In genomic region chr7:50657341-50657873, GRCh38 we compare ENCODE assay signal across 12 cellular contexts.
DNase-seq lines count a peak whose midpoint lies in the region; ATAC-seq and TF ChIP-seq lines count a peak whose summit lies in the region.
"Had no signal": no experiment of that assay in that cellular context is flagged by ENCODE, and none has a peak within 500 bp of the region (broad histone marks: within the 10 kb centered on the region; RNA-seq: fewer than 3 reads in every experiment).

No MANE protein-coding gene starts in this region.

- H3K4me3 Mint-ChIP-seq in osteocyte (ENCODE audit: unreplicated experiment), result no peak overlapping the region
- H3K4me3 Mint-ChIP-seq: activated CD4-positive, alpha-beta T cell treated with anti-CD3 and anti-CD28 coated beads for 36 hours; stimulated activated naive CD8-positive, alpha-beta T cell treated with anti-CD3 and anti-CD28 coated beads, Interleukin-15, Interleukin-2, amounts not matched to agents 100 ng/mL and 50 ng/mL, for 24 hours had no signal

- peaks cover 28% of the 10 kb centered on the region for H3K4me1 Mint-ChIP-seq in osteocyte (ENCODE audit: unreplicated experiment)

- no peak overlapping the region for H3K4me3 ChIP-seq in foreskin fibroblast (ENCODE audit: low read depth in 1 of 2, low read length in 2 of 2)

- ATAC-seq in Right ventricle myocardium inferior (peak; percentile 66), HG03520 (IDR thresholded peaks at IDR 0.05; ENCODE audit: unreplicated experiment) (no peak), GM21526 (IDR thresholded peaks at IDR 0.05; ENCODE audit: low FRiP score, unreplicated experiment) (no peak), HG03097 (IDR thresholded peaks at IDR 0.05; ENCODE audit: low FRiP score, unreplicated experiment) (no peak)
- ATAC-seq: activated CD4-positive, alpha-beta T cell treated with anti-CD3 and anti-CD28 coated beads for 36 hours had no signal

- H3K27ac Mint-ChIP-seq in osteocyte (ENCODE audit: unreplicated experiment), result peak overlapping the region; percentile 12
- H3K27ac Mint-ChIP-seq: activated CD4-positive, alpha-beta T cell treated with anti-CD3 and anti-CD28 coated beads for 36 hours; stimulated activated naive CD8-positive, alpha-beta T cell treated with anti-CD3 and anti-CD28 coated beads, Interleukin-15, Interleukin-2, amounts not matched to agents 100 ng/mL and 50 ng/mL, for 24 hours had no signal

- peaks cover 23% of the 10 kb centered on the region for H3K36me3 Mint-ChIP-seq in osteocyte (ENCODE audit: unreplicated experiment)

- no peaks in the 10 kb centered on the region for H3K27me3 Mint-ChIP-seq in osteocyte (ENCODE audit: unreplicated experiment)
- H3K27me3 Mint-ChIP-seq: activated CD4-positive, alpha-beta T cell treated with anti-CD3 and anti-CD28 coated beads for 36 hours; stimulated activated naive CD8-positive, alpha-beta T cell treated with anti-CD3 and anti-CD28 coated beads, Interleukin-15, Interleukin-2, amounts not matched to agents 100 ng/mL and 50 ng/mL, for 24 hours had no signal

- DNase-seq in Right ventricle myocardium inferior (ENCODE audit: missing footprints) (no peak), cardiac septum (ENCODE audit: low spot score) (no peak), foreskin fibroblast (peak; percentile 86 to 88), osteocyte (ENCODE audit: extremely low spot score, unreplicated experiment) (no peak)
- no peak for DNase-seq in activated CD4-positive, alpha-beta T cell treated with anti-CD3 and anti-CD28 coated beads, Interleukin-2, amount 50 U/mL, for 1 hour
- DNase-seq: 8988T; activated CD4-positive, alpha-beta T cell treated with anti-CD3 and anti-CD28 coated beads for 36 hours; retina had no signal

- intact Hi-C loops in Right ventricle myocardium inferior (cut with DNase I) (no loop called here), cardiac septum (cut with DNase I) (no loop called here)

- TF ChIP-seq CTCF in foreskin fibroblast (IDR thresholded peaks at IDR 0.05; ENCODE audit: low read depth, low read length), result peak; percentile 12
- TF ChIP-seq CTCF in osteocyte (IDR thresholded peaks at IDR 0.05), result peak; percentile 36

- no peaks in the 10 kb centered on the region for H3K9me3 Mint-ChIP-seq in osteocyte (ENCODE audit: unreplicated experiment)
- H3K9me3 Mint-ChIP-seq: stimulated activated naive CD8-positive, alpha-beta T cell treated with anti-CD3 and anti-CD28 coated beads, Interleukin-15, Interleukin-2, amounts not matched to agents 100 ng/mL and 50 ng/mL, for 24 hours had no signal

Comparison
In these comparisons a context has a peak if more than half of its experiments do, and no peak if none do; other contexts are left out.
1. DNase-seq: peak in foreskin fibroblast (2 of 2); none in Right ventricle myocardium inferior (single experiment), cardiac septum (single experiment), osteocyte (single experiment) and activated CD4-positive, alpha-beta T cell treated with anti-CD3 and anti-CD28 coated beads, Interleukin-2, amount 50 U/mL, for 1 hour (single experiment).